Comparison of ENCODE assay signal across 16 cellular contexts in genomic region chr4:80129785-80130184, GRCh38. TPM values are rescaled to one million over a fixed set of nuclear protein-coding genes. Genes with fewer than 3 reads are reported as not detected.
A peak's percentile ranks its signal among the peaks of the same experiment; 100 is the strongest.
DNase-seq lines count a peak whose midpoint lies in the region; ATAC-seq and TF ChIP-seq lines count a peak whose summit lies in the region.
"Had no signal": no experiment of that assay in that cellular context is flagged by ENCODE, and none has a peak within 500 bp of the region (broad histone marks: within the 10 kb centered on the region; RNA-seq: fewer than 3 reads in every experiment).

No MANE protein-coding gene starts in this region.

- H2BK120ac ChIP-seq in mesenchymal stem cell (ENCODE audit: low read depth, low read length): no peak overlapping the region

- H3K4me3 Mint-ChIP-seq in activated naive CD8-positive, alpha-beta T cell: no peak overlapping the region
- no peak overlapping the region for H3K4me3 Mint-ChIP-seq in activated naive CD8-positive, alpha-beta T cell treated with anti-CD3 and anti-CD28 coated beads, Interleukin-2, amount 50 U/mL, for 24 hours
- no peak overlapping the region for H3K4me3 Mint-ChIP-seq in T-cell
- H3K4me3 Mint-ChIP-seq: GM23338 had no signal

- H4K8ac ChIP-seq in mesenchymal stem cell (ENCODE audit: low read length): no peak overlapping the region

- intact Hi-C loops in Right ventricle myocardium superior (cut with DNase I): no loop called here

- H3K27ac ChIP-seq in HEK293 (ENCODE audit: extremely low read depth, low read depth, low read length) (no peak overlapping the region), mesenchymal stem cell (ENCODE audit: low read length, poor library complexity, severe bottlenecking) (no peak overlapping the region)
- H3K27ac ChIP-seq: BLaER1 had no signal

- H4K91ac ChIP-seq in mesenchymal stem cell (ENCODE audit: low read length): no peak overlapping the region

- no peak for DNase-seq in activated naive CD8-positive, alpha-beta T cell treated with anti-CD3 and anti-CD28 coated beads, Interleukin-2, amount 50 U/mL, for 24 hours
- DNase-seq in T-cell (no peak), mesenchymal stem cell (no peak), Right ventricle myocardium superior (no peak), SW480 (ENCODE audit: low spot score) (no peak)
- DNase-seq: 8988T; AML-193; Calu3; CD4-positive, CD25-positive, alpha-beta regulatory T cell; DMS 273 treated with DMSO at 0.1 percent for 48 hours; H7 had no signal

- H3K27ac Mint-ChIP-seq in activated naive CD8-positive, alpha-beta T cell: peak overlapping the region; percentile 66
- H3K27ac Mint-ChIP-seq in activated naive CD8-positive, alpha-beta T cell treated with anti-CD3 and anti-CD28 coated beads, Interleukin-2, amount 50 U/mL, for 24 hours: no peak overlapping the region
- peak overlapping the region; percentile 68 to 75 for H3K27ac Mint-ChIP-seq in T-cell
- H3K27ac Mint-ChIP-seq: GM23338 had no signal

- H3K4me1 Mint-ChIP-seq in activated naive CD8-positive, alpha-beta T cell (ENCODE audit: low read depth): peaks cover 52% of the 10 kb centered on the region
- H3K4me1 Mint-ChIP-seq in activated naive CD8-positive, alpha-beta T cell treated with anti-CD3 and anti-CD28 coated beads, Interleukin-2, amount 50 U/mL, for 24 hours: peaks cover 51% of the 10 kb centered on the region
- H3K4me1 Mint-ChIP-seq in T-cell: peaks cover 48 to 52% (median 50%) of the 10 kb centered on the region in 3 donors

- H3K9ac ChIP-seq in mesenchymal stem cell (ENCODE audit: low read length): no peak overlapping the region
- H3K9ac ChIP-seq: BLaER1 had no signal

- no peak overlapping the region for H2BK5ac ChIP-seq in mesenchymal stem cell (ENCODE audit: low read depth, low read length, poor library complexity, severe bottlenecking)

- no peak overlapping the region for H3K4me2 ChIP-seq in mesenchymal stem cell (ENCODE audit: low read length, poor library complexity, severe bottlenecking)
- H3K4me2 ChIP-seq: BLaER1, GM23338 had no signal

- no peak overlapping the region for H3K23ac ChIP-seq in mesenchymal stem cell (ENCODE audit: low read length in 2 of 2)

- no peaks in the 10 kb centered on the region for H3K9me3 ChIP-seq in HEK293 (ENCODE audit: control insufficient read depth, insufficient read depth, low read depth, low read length)
- H3K9me3 ChIP-seq in mesenchymal stem cell (ENCODE audit: control insufficient read depth, low read length): no peaks in the 10 kb centered on the region
- H3K9me3 ChIP-seq: BLaER1 had no signal

- no peaks in the 10 kb centered on the region for H3K27me3 Mint-ChIP-seq in activated naive CD8-positive, alpha-beta T cell
- no peaks in the 10 kb centered on the region for H3K27me3 Mint-ChIP-seq in activated naive CD8-positive, alpha-beta T cell treated with anti-CD3 and anti-CD28 coated beads, Interleukin-2, amount 50 U/mL, for 24 hours
- H3K27me3 Mint-ChIP-seq in T-cell: no peaks in the 10 kb centered on the region
- H3K27me3 Mint-ChIP-seq: CD4-positive, CD25-positive, alpha-beta regulatory T cell had no signal

- no peaks in the 10 kb centered on the region for H3K4me1 ChIP-seq in HEK293 (ENCODE audit: control insufficient read depth, insufficient read depth, low read length)
- H3K4me1 ChIP-seq in mesenchymal stem cell (ENCODE audit: control insufficient read depth, insufficient read depth, low read depth, low read length): peaks cover 2% of the 10 kb centered on the region

- no peaks in the 10 kb centered on the region for H3K79me1 ChIP-seq in mesenchymal stem cell (replicated peaks; ENCODE audit: low read length, poor library complexity, severe bottlenecking)

- no peak overlapping the region for H2BK12ac ChIP-seq in mesenchymal stem cell (ENCODE audit: low read length in 2 of 2)

- H3K4ac ChIP-seq in mesenchymal stem cell (ENCODE audit: low read depth in 1 of 2, low read length in 2 of 2): no peak overlapping the region

- no peak overlapping the region for H3K14ac ChIP-seq in mesenchymal stem cell (ENCODE audit: low read length in 2 of 2)

- H3K9me3 Mint-ChIP-seq in activated naive CD8-positive, alpha-beta T cell (ENCODE audit: low read depth): no peaks in the 10 kb centered on the region
- H3K9me3 Mint-ChIP-seq in activated naive CD8-positive, alpha-beta T cell treated with anti-CD3 and anti-CD28 coated beads, Interleukin-2, amount 50 U/mL, for 24 hours: no peaks in the 10 kb centered on the region
- no peaks in the 10 kb centered on the region for H3K9me3 Mint-ChIP-seq in T-cell
- H3K9me3 Mint-ChIP-seq: GM23338 had no signal

- H2AK5ac ChIP-seq in mesenchymal stem cell (ENCODE audit: low read length, severe bottlenecking): no peak overlapping the region

- TF ChIP-seq CTCF in HEK293 (tag by site-specific recombination; IDR thresholded peaks at IDR 0.05): no peak

- H3K36me3 Mint-ChIP-seq in activated naive CD8-positive, alpha-beta T cell: no peaks in the 10 kb centered on the region
- no peaks in the 10 kb centered on the region for H3K36me3 Mint-ChIP-seq in activated naive CD8-positive, alpha-beta T cell treated with anti-CD3 and anti-CD28 coated beads, Interleukin-2, amount 50 U/mL, for 24 hours (ENCODE audit: low read depth)
- H3K36me3 Mint-ChIP-seq in T-cell: no peaks in the 10 kb centered on the region
- H3K36me3 Mint-ChIP-seq: CD4-positive, CD25-positive, alpha-beta regulatory T cell had no signal

- POLR2A ChIA-PET in HEK293 (lab: Yijun Ruan, JAX) (no interaction called here), T-cell (lab: Charles Lee) (interaction anchor here (0.6 kb wide), 2 partner anchors 23 to 80 kb away, joined by 3 to 4 read pairs; no protein-coding TSS in a partner anchor)

- CTCF ChIA-PET in HEK293 (lab: Yijun Ruan, JAX): no interaction called here
- CTCF ChIA-PET in T-cell (lab: Charles Lee): no interaction called here

- H2AFZ ChIP-seq in mesenchymal stem cell (ENCODE audit: low read depth, low read length): peak overlapping the region; percentile 3
- H2AFZ ChIP-seq: GM23338 had no signal

- H3K4me3 ChIP-seq in HEK293 (ENCODE audit: low read depth, low read length): no peak overlapping the region
- H3K4me3 ChIP-seq in mesenchymal stem cell (ENCODE audit: insufficient read depth in 1 of 2, low read depth in 1 of 2, low read length in 2 of 2): no peak overlapping the region
- H3K4me3 ChIP-seq: BLaER1, GM12878, GM23338 had no signal

- no peaks in the 10 kb centered on the region for H3K27me3 ChIP-seq in mesenchymal stem cell (ENCODE audit: control insufficient read depth in 1 of 2, insufficient read depth in 1 of 2, low read length in 2 of 2)
- H3K27me3 ChIP-seq: BLaER1 had no signal

- H2BK15ac ChIP-seq in mesenchymal stem cell (ENCODE audit: low read depth, poor library complexity, severe bottlenecking): no peak overlapping the region

- H3K36me3 ChIP-seq in HEK293 (ENCODE audit: control insufficient read depth in 2 of 2, insufficient read depth in 1 of 2, low read length in 2 of 2) (no peaks in the 10 kb centered on the region), mesenchymal stem cell (ENCODE audit: control insufficient read depth in 1 of 2, insufficient read depth in 2 of 2, low read depth in 1 of 2, low read length in 2 of 2) (no peaks in the 10 kb centered on the region)
- H3K36me3 ChIP-seq: BLaER1 had no signal

- no peak overlapping the region for H3K18ac ChIP-seq in mesenchymal stem cell (ENCODE audit: low read depth in 1 of 2, low read length in 2 of 2)

- no peak for ATAC-seq in activated naive CD8-positive, alpha-beta T cell treated with anti-CD3 and anti-CD28 coated beads, Interleukin-2, amount 50 U/mL, for 24 hours
- ATAC-seq in T-cell (replicated peaks in 1 of 4) (no peak), Right ventricle myocardium superior (ENCODE audit: poor library complexity) (no peak)
- ATAC-seq: GM12878, GM23338 had no signal

TF ChIP-seq in HEK293, 187 proteins besides CTCF, POLR2A, EP300 and RAD21:
- TF ChIP-seq ATF2 (tag by site-specific recombination; IDR thresholded peaks at IDR 0.05; ENCODE audit: low read depth) (0 out of 2 replicates have a peak, but pooled peaks have one; percentile 44), ZNF558 (tag by site-specific recombination; IDR thresholded peaks at IDR 0.05) (no peak)

RNA-seq across cellular contexts. Expression of gene ANTXR2, which starts 56.8 kb away (rescaled TPM):
- total RNA-seq in T-cell (10 to 100 TPM; 45.1 to 64.3 (median 48.2) TPM), Right ventricle myocardium superior (49.7 TPM)
- polyA plus RNA-seq in mesenchymal stem cell (2013, experiment 1 of 2): 80.9 TPM
- polyA plus RNA-seq in mesenchymal stem cell (2013, experiment 2 of 2): 84.2 TPM
